14 cellular contexts compared by ENCODE assay signal in genomic region chr4:165016971-165017370, GRCh38. TPM values are rescaled to one million over a fixed set of nuclear protein-coding genes. Genes with fewer than 3 reads are reported as not detected.
DNase-seq lines count a peak whose midpoint lies in the region; ATAC-seq and TF ChIP-seq lines count a peak whose summit lies in the region.
"Had no signal": no experiment of that assay in that cellular context is flagged by ENCODE, and none has a peak within 500 bp of the region (broad histone marks: within the 10 kb centered on the region; RNA-seq: fewer than 3 reads in every experiment).

No MANE protein-coding gene starts in this region.

- H3K4me3 ChIP-seq in AG10803 (ENCODE audit: low read length): no peak overlapping the region
- H3K4me3 ChIP-seq in foreskin fibroblast (ENCODE audit: low read depth in 1 of 2, low read length in 2 of 2): no peak overlapping the region
- H3K4me3 ChIP-seq: SJSA1 had no signal

- no peak overlapping the region for H3K27ac Mint-ChIP-seq in T-helper 2 cell treated with Interferon-gamma antibody and Interleukin-4, amounts not matched to agents 5 μg/mL and 100 μg/mL, for 36 hours

- peaks cover 14% of the 10 kb centered on the region for H3K27me3 Mint-ChIP-seq in T-helper 2 cell treated with Interferon-gamma antibody and Interleukin-4, amounts not matched to agents 5 μg/mL and 100 μg/mL, for 36 hours (ENCODE audit: low read depth)

- no peaks in the 10 kb centered on the region for H3K36me3 Mint-ChIP-seq in T-helper 2 cell treated with Interferon-gamma antibody and Interleukin-4, amounts not matched to agents 5 μg/mL and 100 μg/mL, for 36 hours (ENCODE audit: low read depth)

- TF ChIP-seq CTCF in AG10803 (conservative IDR thresholded peaks at IDR 0.05; ENCODE audit: low read length): peak; percentile 41
- TF ChIP-seq CTCF in foreskin fibroblast (IDR thresholded peaks at IDR 0.05; ENCODE audit: low read depth, low read length): peak; percentile 18

- ATAC-seq in GM19025 (IDR thresholded peaks at IDR 0.05; ENCODE audit: low read depth, unreplicated experiment): peak; percentile 55
- no peak for ATAC-seq in HG03095 (IDR thresholded peaks at IDR 0.05; ENCODE audit: unreplicated experiment)
- ATAC-seq: left ventricle myocardium superior had no signal

- DNase-seq in AG10803 (ENCODE audit: low read depth) (no peak), NCI-H460 (ENCODE audit: extremely low read depth, low read depth) (peak; percentile 9), foreskin fibroblast (no peak), hepatic stellate cell (ENCODE audit: low spot score) (no peak), occipital lobe (lab: John Stamatoyannopoulos, UW) (no peak)
- DNase-seq in T-helper 2 cell treated with Interferon-gamma antibody and Interleukin-4, amounts not matched to agents 5 μg/mL and 100 μg/mL, for 36 hours (ENCODE audit: low spot score): no peak
- DNase-seq: dermis blood vessel endothelial cell, left ventricle myocardium superior, substantia nigra had no signal

- H3K4me1 Mint-ChIP-seq in T-helper 2 cell treated with Interferon-gamma antibody and Interleukin-4, amounts not matched to agents 5 μg/mL and 100 μg/mL, for 36 hours (ENCODE audit: low read depth): no peaks in the 10 kb centered on the region

- no peaks in the 10 kb centered on the region for H3K9me3 Mint-ChIP-seq in T-helper 2 cell treated with Interferon-gamma antibody and Interleukin-4, amounts not matched to agents 5 μg/mL and 100 μg/mL, for 36 hours

- H3K4me3 Mint-ChIP-seq in T-helper 2 cell treated with Interferon-gamma antibody and Interleukin-4, amounts not matched to agents 5 μg/mL and 100 μg/mL, for 36 hours: no peak overlapping the region

RNA-seq across cellular contexts. Expression of gene TRIM60, which starts 14.8 kb away (rescaled TPM):
- not detected in 2 replicates for total RNA-seq in NCI-H460 (2014; rRNA removed; shearing (Covaris generic))
- polyA plus RNA-seq in NCI-H460 (2014; cell fraction: nucleus; rRNA removed): not detected in 2 replicates
- total RNA-seq in occipital lobe: not detected
- total RNA-seq: dermis blood vessel endothelial cell, left ventricle myocardium superior, M059J, SJSA1, skeletal muscle tissue had no signal

RNA-seq across cellular contexts. Expression of gene TRIM75, which starts 36.7 kb away (rescaled TPM):
- total RNA-seq in NCI-H460 (2014; rRNA removed; shearing (Covaris generic)): not detected in 2 replicates
- not detected in 2 replicates for polyA plus RNA-seq in NCI-H460 (2014; cell fraction: nucleus; rRNA removed)
- not detected for total RNA-seq in occipital lobe
- total RNA-seq: dermis blood vessel endothelial cell, left ventricle myocardium superior, M059J, SJSA1 had no signal

RNA-seq across cellular contexts. Expression of gene TRIM61, which starts 39.5 kb away (rescaled TPM):
- not detected in 2 replicates for total RNA-seq in NCI-H460 (2014; rRNA removed; shearing (Covaris generic))
- polyA plus RNA-seq in NCI-H460 (2014; cell fraction: nucleus; rRNA removed): not detected in 2 replicates
- 2.5 TPM for total RNA-seq in occipital lobe
- total RNA-seq: dermis blood vessel endothelial cell, M059J, SJSA1 had no signal
